Comparison of ENCODE assay signal across 17 cellular contexts in the genomic region with DNA sequence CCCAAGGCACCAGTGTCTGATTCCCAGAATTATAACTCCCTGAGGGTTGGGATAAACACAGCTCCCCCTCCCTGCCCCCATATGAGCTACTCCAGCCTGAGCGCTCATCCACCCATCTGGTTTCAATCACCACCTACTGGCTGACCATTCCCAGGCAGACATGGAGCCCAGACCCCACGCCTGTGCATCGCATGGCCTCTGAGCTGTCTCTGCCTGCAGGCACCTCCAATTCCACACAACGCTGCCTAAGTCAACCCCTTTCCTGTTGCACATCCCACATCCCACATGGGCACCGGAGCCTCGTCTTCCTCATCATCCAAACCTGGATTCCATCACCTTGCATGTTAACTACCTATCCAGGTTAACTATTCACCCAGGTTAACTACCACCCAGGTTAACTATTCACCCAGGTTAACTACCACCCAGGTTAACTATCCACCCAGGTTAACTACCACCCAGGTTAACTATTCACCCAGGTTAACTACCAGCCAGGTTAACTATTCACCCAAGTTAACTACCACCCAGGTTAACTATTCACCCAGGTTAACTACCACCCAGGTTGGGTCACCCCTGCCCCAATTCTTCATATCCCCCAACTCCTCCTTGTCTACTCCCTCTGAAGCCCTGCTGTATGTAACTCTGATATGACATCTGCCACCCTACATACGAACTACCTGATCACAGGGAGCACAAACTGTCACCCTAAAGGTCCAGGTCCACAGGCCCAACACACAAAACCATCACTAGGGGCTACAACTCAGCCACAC. TPM values are rescaled to one million over a fixed set of nuclear protein-coding genes. Genes with fewer than 3 reads are reported as not detected.
A peak's percentile ranks its signal among the peaks of the same experiment; 100 is the strongest.
DNase-seq lines count a peak whose midpoint lies in the region; ATAC-seq and TF ChIP-seq lines count a peak whose summit lies in the region.
"Had no signal": no experiment of that assay in that cellular context is flagged by ENCODE, and none has a peak within 500 bp of the region (broad histone marks: within the 10 kb centered on the region; RNA-seq: fewer than 3 reads in every experiment).

No MANE protein-coding gene starts in this region.

- intact Hi-C loops in Calu3 (cut with micrococcal nuclease; ENCODE audit: unreplicated experiment) = no loop called here

- peak overlapping the region; percentile 18 for H3K4me3 Mint-ChIP-seq in Calu3 (ENCODE audit: low read depth, unreplicated experiment)
- no peak overlapping the region for H3K4me3 Mint-ChIP-seq in stimulated activated naive B cell treated with anti-CD40 and anti-IgM and Interleukin-4, amounts not matched to agents 10 μg/mL and 1 μg/mL and 100 μg/mL, for 72 hours
- H3K4me3 Mint-ChIP-seq: B cell; CD8-positive, alpha-beta memory T cell had no signal

- peaks cover 13% of the 10 kb centered on the region for H3K9me3 Mint-ChIP-seq in Calu3 (ENCODE audit: low read depth, unreplicated experiment)
- peaks cover 5 to 12% of the 10 kb centered on the region in 2 donors for H3K9me3 Mint-ChIP-seq in stimulated activated naive B cell treated with anti-CD40 and anti-IgM and Interleukin-4, amounts not matched to agents 10 μg/mL and 1 μg/mL and 100 μg/mL, for 72 hours

- peak overlapping the region; percentile 50 for H3K27ac Mint-ChIP-seq in Calu3 (ENCODE audit: unreplicated experiment)
- no peak overlapping the region for H3K27ac Mint-ChIP-seq in stimulated activated naive B cell treated with anti-CD40 and anti-IgM and Interleukin-4, amounts not matched to agents 10 μg/mL and 1 μg/mL and 100 μg/mL, for 72 hours
- H3K27ac Mint-ChIP-seq: B cell; CD8-positive, alpha-beta memory T cell had no signal

- no peaks in the 10 kb centered on the region for H3K27me3 Mint-ChIP-seq in Calu3 (ENCODE audit: unreplicated experiment)
- H3K27me3 Mint-ChIP-seq in stimulated activated naive B cell treated with anti-CD40 and anti-IgM and Interleukin-4, amounts not matched to agents 10 μg/mL and 1 μg/mL and 100 μg/mL, for 72 hours = peaks cover 4 to 14% of the 10 kb centered on the region in 2 donors

- BruUV-seq in Calu3 (replicated peaks; lab: Mats Ljungman, UMichigan) = no TSS peak

- ATAC-seq in stimulated activated naive B cell treated with anti-CD40 and anti-IgM and Interleukin-4, amounts not matched to agents 10 μg/mL and 1 μg/mL and 100 μg/mL, for 72 hours (replicated peaks) = no peak

- peaks cover 16% of the 10 kb centered on the region for H3K4me1 Mint-ChIP-seq in Calu3 (ENCODE audit: low read depth, unreplicated experiment)
- no peaks in the 10 kb centered on the region for H3K4me1 Mint-ChIP-seq in stimulated activated naive B cell treated with anti-CD40 and anti-IgM and Interleukin-4, amounts not matched to agents 10 μg/mL and 1 μg/mL and 100 μg/mL, for 72 hours
- H3K4me1 Mint-ChIP-seq: B cell; CD8-positive, alpha-beta memory T cell had no signal

- H3K4me3 ChIP-seq in fibroblast of mammary gland (ENCODE audit: control insufficient read depth, low read depth, low read length) = no peak overlapping the region
- H3K4me3 ChIP-seq: Peyer's patch had no signal

- H3K36me3 Mint-ChIP-seq in Calu3 (ENCODE audit: insufficient read depth, unreplicated experiment) = peaks cover 10% of the 10 kb centered on the region
- no peaks in the 10 kb centered on the region for H3K36me3 Mint-ChIP-seq in stimulated activated naive B cell treated with anti-CD40 and anti-IgM and Interleukin-4, amounts not matched to agents 10 μg/mL and 1 μg/mL and 100 μg/mL, for 72 hours
- H3K36me3 Mint-ChIP-seq: CD8-positive, alpha-beta memory T cell had no signal

- no peak for DNase-seq in Calu3
- DNase-seq in NCI-H82 treated with DMSO at 0.1 percent for 48 hours (lab: John Stamatoyannopoulos, UW; ENCODE audit: unreplicated experiment) = peak; percentile 10
- DNase-seq in fibroblast of mammary gland (ENCODE audit: low read depth) = peak; percentile 14
- peak; percentile 73 for DNase-seq in renal cortical epithelial cell (ENCODE audit: low read depth)
- no peak for DNase-seq in stimulated activated naive B cell treated with anti-CD40 and anti-IgM and Interleukin-4, amounts not matched to agents 10 μg/mL and 1 μg/mL and 100 μg/mL, for 72 hours
- DNase-seq in stimulated activated CD4-positive, alpha-beta T cell treated with anti-CD3 and anti-CD28 coated beads, Interleukin-2, amount 100 ng/mL, for 48 hours = no peak
- no peak for DNase-seq in activated gamma-delta T cell treated with Interleukin-2 at 50 U/mL for 16 hours
- DNase-seq: CD8-positive, alpha-beta memory T cell; DMS 273 treated with DMSO at 0.1 percent for 48 hours; HCEC 1CT; KBM-7; NCI-H146; NCI-H226; Peyer's patch; SHP77 treated with DMSO at 0.1 percent for 48 hours had no signal

- CTCF ChIA-PET in Calu3 (lab: Charles Lee) = no interaction called here

- TF ChIP-seq CTCF in Calu3 (IDR thresholded peaks at IDR 0.05; ENCODE audit: unreplicated experiment) = no peak
- no peak for TF ChIP-seq CTCF in fibroblast of mammary gland (conservative IDR thresholded peaks at IDR 0.05; ENCODE audit: control insufficient read depth, insufficient read depth, low read depth, low read length)

RNA-seq across cellular contexts. Expression of a gene that starts 47.8 kb away (rescaled TPM):
- total RNA-seq in Calu3 (2022) = not detected in 2 replicates
- not detected in 2 replicates for total RNA-seq in renal cortical epithelial cell
- total RNA-seq: B cell; CD8-positive, alpha-beta memory T cell; HT1080; Peyer's patch had no signal

Comparison
In these comparisons a context has a peak if more than half of its experiments do, and no peak if none do; other contexts are left out.
1. DNase-seq: peak in NCI-H82 treated with DMSO at 0.1 percent for 48 hours (single experiment), fibroblast of mammary gland (single experiment) and renal cortical epithelial cell (single experiment); none in Calu3 (single experiment), stimulated activated naive B cell treated with anti-CD40 and anti-IgM and Interleukin-4, amounts not matched to agents 10 μg/mL and 1 μg/mL and 100 μg/mL, for 72 hours (single experiment), stimulated activated CD4-positive, alpha-beta T cell treated with anti-CD3 and anti-CD28 coated beads, Interleukin-2, amount 100 ng/mL, for 48 hours (0 of 2) and activated gamma-delta T cell treated with Interleukin-2 at 50 U/mL for 16 hours (single experiment).